In the genomic region with DNA sequence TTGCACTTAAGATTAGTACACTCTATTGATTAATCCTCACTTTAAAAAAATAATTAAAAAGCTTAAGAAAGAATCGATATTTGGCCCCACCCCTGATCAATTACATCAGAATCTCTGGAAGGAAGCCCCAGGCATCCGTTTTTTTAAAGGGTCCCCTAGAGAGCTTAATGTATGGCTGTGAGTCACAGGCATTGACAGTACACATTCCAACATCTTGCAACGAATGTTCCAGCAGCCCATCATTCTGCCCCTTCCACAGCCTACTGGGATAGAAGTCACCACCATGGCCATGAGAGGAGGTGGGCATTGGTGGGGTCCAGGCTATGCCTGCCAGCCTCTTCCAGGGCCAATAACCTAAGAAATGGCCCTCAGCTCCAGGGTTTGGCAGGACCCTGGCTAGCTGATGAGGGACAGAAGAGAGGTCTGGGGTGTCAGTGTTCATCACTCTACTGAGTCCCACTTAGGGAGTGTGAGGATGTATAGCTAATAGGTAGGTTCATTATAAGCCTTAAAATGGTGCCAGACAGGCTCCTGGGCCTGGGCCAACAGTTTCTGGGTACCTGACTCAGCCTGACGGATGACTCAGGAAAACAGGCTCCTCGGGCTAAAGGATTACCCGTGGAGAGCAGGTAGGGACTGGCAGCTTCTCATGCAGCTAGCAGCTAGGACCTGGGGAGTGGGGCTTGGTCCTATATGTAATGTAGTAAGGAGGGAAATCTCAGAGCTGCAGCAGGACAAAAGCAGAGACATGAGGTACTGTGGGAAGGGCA, we compare ENCODE assay signal across 1 cellular context.
A peak's percentile ranks its signal among the peaks of the same experiment; 100 is the strongest.
TF ChIP-seq lines count a peak whose summit lies in the region.

No MANE protein-coding gene starts in this region.

TF ChIP-seq in IMR-90, 13 proteins besides CTCF, POLR2A, EP300 and RAD21:
- TF ChIP-seq USF2 (IDR thresholded peaks at IDR 0.05; ENCODE audit: low read depth, low read length) (no peak), NFE2L2 (IDR thresholded peaks at IDR 0.05; ENCODE audit: low read depth, low read length) (peak; percentile 30; the same call in 1 of the 2 replicates), MAFK (IDR thresholded peaks at IDR 0.05; ENCODE audit: low read depth, low read length) (no peak), RCOR1 (IDR thresholded peaks at IDR 0.05; ENCODE audit: insufficient replicate concordance, low read length) (no peak), FOS (IDR thresholded peaks at IDR 0.05; ENCODE audit: low read depth, low read length) (0 out of 2 replicates have a peak, but pooled peaks have one; percentile 20), BHLHE40 (IDR thresholded peaks at IDR 0.05; ENCODE audit: low read depth, low read length) (no peak)
